8 cellular contexts compared by ENCODE assay signal in the genomic region with DNA sequence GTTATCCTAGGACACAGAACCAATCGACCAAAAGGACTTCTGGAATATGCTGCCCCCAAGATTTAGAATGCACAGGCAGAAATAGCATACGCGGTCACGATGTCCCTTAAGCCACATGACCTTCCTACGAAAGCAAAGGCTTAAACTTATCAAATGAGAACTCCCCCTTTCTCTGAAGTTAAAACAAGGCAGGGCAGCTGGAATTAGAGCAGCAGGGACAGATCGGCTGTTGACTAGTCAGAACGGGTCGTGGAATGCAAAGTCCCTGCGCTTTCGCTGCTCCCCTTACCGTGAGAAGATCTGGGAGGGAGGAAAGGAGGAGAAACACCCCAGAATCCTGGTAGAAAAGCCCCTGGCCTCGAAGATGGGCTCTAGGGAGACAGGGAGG. TPM values are rescaled to one million over a fixed set of nuclear protein-coding genes. Genes with fewer than 3 reads are reported as not detected.
DNase-seq lines count a peak whose midpoint lies in the region; ATAC-seq, FAIRE-seq and TF ChIP-seq lines count a peak whose summit lies in the region.

No MANE protein-coding gene starts in this region.

- H3K27me3 ChIP-seq in liver (ENCODE audit: control insufficient read depth in 4 of 4, insufficient read depth in 4 of 4, low read length in 3 of 4), result no peaks in the 10 kb centered on the region
- no peaks in the 10 kb centered on the region for H3K27me3 ChIP-seq in stomach smooth muscle (ENCODE audit: control insufficient read depth in 1 of 2, insufficient read depth in 2 of 2, low read length in 2 of 2)

- H3K4me1 ChIP-seq in liver (ENCODE audit: control insufficient read depth in 4 of 4, insufficient read depth in 4 of 4, low read length in 3 of 4) (peaks cover 2 to 25% (median 12%) of the 10 kb centered on the region in 4 donors), stomach smooth muscle (ENCODE audit: control insufficient read depth, insufficient read depth, low read length) (peaks cover 5% of the 10 kb centered on the region)

- H3K9ac ChIP-seq in liver (ENCODE audit: low read depth in 1 of 2, low read length in 2 of 2) (peak overlapping the region; percentile 100), stomach smooth muscle (ENCODE audit: low read length in 2 of 2) (peak overlapping the region; percentile 99 to 100)

- H3K9me3 ChIP-seq in liver (ENCODE audit: control insufficient read depth in 4 of 4, low read length in 3 of 4) (no peaks in the 10 kb centered on the region), stomach smooth muscle (ENCODE audit: control insufficient read depth in 2 of 2, low read length in 2 of 2) (no peaks in the 10 kb centered on the region)

- H3K4me3 ChIP-seq in AG09309 (ENCODE audit: control insufficient read depth, low read depth, low read length) (peak overlapping the region; percentile 90), liver (ENCODE audit: low read depth in 1 of 3, low read length in 3 of 3) (peak overlapping the region; percentile 81 to 89 (median 88)), stomach smooth muscle (ENCODE audit: low read length in 2 of 2) (peak overlapping the region; percentile 83 to 98)

- no peaks in the 10 kb centered on the region for H3K36me3 ChIP-seq in liver (ENCODE audit: control insufficient read depth in 4 of 4, insufficient read depth in 3 of 4, low read depth in 1 of 4, low read length in 3 of 4)
- no peaks in the 10 kb centered on the region for H3K36me3 ChIP-seq in stomach smooth muscle (ENCODE audit: control insufficient read depth in 2 of 2, insufficient read depth in 2 of 2, low read length in 2 of 2)

- H3K27ac ChIP-seq in liver (ENCODE audit: low read depth in 1 of 2, low read length in 2 of 2), result peak overlapping the region; percentile 100
- peak overlapping the region; percentile 99 for H3K27ac ChIP-seq in stomach smooth muscle (ENCODE audit: low read length)

- peak; percentile 13 for ATAC-seq in HG02884 (IDR thresholded peaks at IDR 0.05; ENCODE audit: unreplicated experiment)

- TF ChIP-seq CTCF in AG09309 (IDR thresholded peaks at IDR 0.05; ENCODE audit: control insufficient read depth, insufficient read depth, low read depth, low read length, missing control alignments) (no peak), liver (IDR thresholded peaks at IDR 0.05; ENCODE audit: low read depth, low read length, missing input control) (no peak)

- no peak for FAIRE-seq in GM12892 (lab: Jason Lieb, UNC)

- peak; percentile 81 for TF ChIP-seq POLR2A in GM12892 (IDR thresholded peaks at IDR 0.05; ENCODE audit: low read depth, low read length)

- DNase-seq in AG09309 (ENCODE audit: low read depth) (peak; percentile 67), GM12892 (ENCODE audit: insufficient read length) (peak; percentile 21), NCI-H146 (lab: John Stamatoyannopoulos, UW) (peak; percentile 88), T follicular helper cell (ENCODE audit: low read depth) (peak; percentile 32)
- DNase-seq in effector CD4-positive, alpha-beta T cell, result peak; percentile 33

- WGBS in liver, result 0% methylated on average over 12 of the region's 12 CpGs

- peak in 1 of 2 donors; percentile 51 for TF ChIP-seq RAD21 in liver (IDR thresholded peaks at IDR 0.05)

TF ChIP-seq in liver, 16 proteins besides CTCF, POLR2A, EP300 and RAD21:
- TF ChIP-seq NR2F2 (IDR thresholded peaks at IDR 0.05) (no peak), JUND (IDR thresholded peaks at IDR 0.05) (no peak), YY1 (IDR thresholded peaks at IDR 0.05) (no peak), REST (IDR thresholded peaks at IDR 0.05) (peak; percentile 91), GABPA (IDR thresholded peaks at IDR 0.05 in 1 of 2, conservative IDR thresholded peaks at IDR 0.05 in 1 of 2) (no peak), HNF4A (conservative IDR thresholded peaks at IDR 0.05) (no peak), EGR1 (IDR thresholded peaks at IDR 0.05; ENCODE audit: low read depth in 2 of 2) (peak in 1 of 2 donors; percentile 10), FOXA2 (IDR thresholded peaks at IDR 0.05) (no peak), RXRA (IDR thresholded peaks at IDR 0.05) (peak in 1 of 2 donors; percentile 22), TAF1 (conservative IDR thresholded peaks at IDR 0.05) (peak; percentile 97), SP1 (IDR thresholded peaks at IDR 0.05) (no peak), HNF4G (IDR thresholded peaks at IDR 0.05) (no peak), MAX (IDR thresholded peaks at IDR 0.05) (no peak), FOXA1 (IDR thresholded peaks at IDR 0.05) (no peak)
- TF ChIP-seq, protein P1, sequence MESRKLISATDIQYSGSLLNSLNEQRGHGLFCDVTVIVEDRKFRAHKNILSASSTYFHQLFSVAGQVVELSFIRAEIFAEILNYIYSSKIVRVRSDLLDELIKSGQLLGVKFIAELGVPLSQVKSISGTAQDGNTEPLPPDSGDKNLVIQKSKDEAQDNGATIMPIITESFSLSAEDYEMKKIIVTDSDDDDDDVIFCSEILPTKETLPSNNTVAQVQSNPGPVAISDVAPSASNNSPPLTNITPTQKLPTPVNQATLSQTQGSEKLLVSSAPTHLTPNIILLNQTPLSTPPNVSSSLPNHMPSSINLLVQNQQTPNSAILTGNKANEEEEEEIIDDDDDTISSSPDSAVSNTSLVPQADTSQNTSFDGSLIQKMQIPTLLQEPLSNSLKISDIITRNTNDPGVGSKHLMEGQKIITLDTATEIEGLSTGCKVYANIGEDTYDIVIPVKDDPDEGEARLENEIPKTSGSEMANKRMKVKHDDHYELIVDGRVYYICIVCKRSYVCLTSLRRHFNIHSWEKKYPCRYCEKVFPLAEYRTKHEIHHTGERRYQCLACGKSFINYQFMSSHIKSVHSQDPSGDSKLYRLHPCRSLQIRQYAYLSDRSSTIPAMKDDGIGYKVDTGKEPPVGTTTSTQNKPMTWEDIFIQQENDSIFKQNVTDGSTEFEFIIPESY (IDR thresholded peaks at IDR 0.05), result no peak
- TF ChIP-seq, protein P2, sequence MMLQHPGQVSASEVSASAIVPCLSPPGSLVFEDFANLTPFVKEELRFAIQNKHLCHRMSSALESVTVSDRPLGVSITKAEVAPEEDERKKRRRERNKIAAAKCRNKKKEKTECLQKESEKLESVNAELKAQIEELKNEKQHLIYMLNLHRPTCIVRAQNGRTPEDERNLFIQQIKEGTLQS (IDR thresholded peaks at IDR 0.05), result no peak

RNA-seq across cellular contexts. Expression of gene USPL1, which starts 0.8 kb away (rescaled TPM):
- polyA plus RNA-seq in GM12892 (2012; ENCODE audit: missing spikeins), result 9.3 TPM
- 10 to 100 TPM; 11.3 to 13.0 TPM for total RNA-seq in liver
- polyA plus RNA-seq in liver, result 1 to 10 TPM; 4.1 to 5.2 TPM

Comparison
In these comparisons a context has a peak if more than half of its experiments do, and no peak if none do; other contexts are left out.
1. Peak in every context shown above with its lines: DNase-seq, ATAC-seq, H3K4me3 ChIP-seq and H3K27ac ChIP-seq.
2. DNase-seq: peak in every context shown above with its lines; median percentile 88 in NCI-H146; 67 in AG09309; 33 in effector CD4-positive, alpha-beta T cell; 32 in T follicular helper cell; 21 in GM12892.